Comparison of ENCODE assay signal across 11 cellular contexts in genomic region chr13:109998808-109999528, GRCh38.
A peak's percentile ranks its signal among the peaks of the same experiment; 100 is the strongest.
DNase-seq lines count a peak whose midpoint lies in the region; ATAC-seq and TF ChIP-seq lines count a peak whose summit lies in the region.
"Had no signal": no experiment of that assay in that cellular context is flagged by ENCODE, and none has a peak within 500 bp of the region (broad histone marks: within the 10 kb centered on the region; RNA-seq: fewer than 3 reads in every experiment).

No MANE protein-coding gene starts in this region.

- H3K4me3 Mint-ChIP-seq in MCF 10A (ENCODE audit: unreplicated experiment): no peak overlapping the region
- no peak overlapping the region for H3K4me3 Mint-ChIP-seq in stimulated activated naive B cell treated with anti-CD40 and anti-IgM and Interleukin-4, amounts not matched to agents 10 μg/mL and 1 μg/mL and 100 μg/mL, for 72 hours
- no peak overlapping the region for H3K4me3 Mint-ChIP-seq in activated CD8-positive, alpha-beta memory T cell treated with anti-CD3 and anti-CD28 coated beads, Interleukin-2, amount 10 ng/mL, durations not matched to agents 7 days and 5 days
- H3K4me3 Mint-ChIP-seq: CD4-positive, CD25-positive, alpha-beta regulatory T cell had no signal

- no peak overlapping the region for H3K27ac ChIP-seq in breast epithelium

- H3K36me3 ChIP-seq in breast epithelium: no peaks in the 10 kb centered on the region

- no peaks in the 10 kb centered on the region for H3K4me1 ChIP-seq in breast epithelium

- DNase-seq in MCF 10A (ENCODE audit: unreplicated experiment) (peak; percentile 95), breast epithelium (ENCODE audit: low spot score in 2 of 2) (no peak), RPMI7951 (ENCODE audit: low read depth) (peak; percentile 88), fibroblast of peridontal ligament (ENCODE audit: extremely low read depth) (peak; percentile 54)
- no peak for DNase-seq in stimulated activated naive B cell treated with anti-CD40 and anti-IgM and Interleukin-4, amounts not matched to agents 10 μg/mL and 1 μg/mL and 100 μg/mL, for 72 hours
- no peak for DNase-seq in stimulated activated CD4-positive, alpha-beta T cell treated with anti-CD3 and anti-CD28 coated beads, Interleukin-15, amount 100 ng/mL, for 24 hours
- DNase-seq in activated CD8-positive, alpha-beta memory T cell treated with anti-CD3 and anti-CD28 coated beads, Interleukin-2, amount 10 ng/mL, durations not matched to agents 7 days and 5 days: no peak
- DNase-seq: activated CD4-positive, CD25-positive, alpha-beta regulatory T cell; CD4-positive, CD25-positive, alpha-beta regulatory T cell; NCI-H1694 had no signal

- H3K36me3 Mint-ChIP-seq in MCF 10A (ENCODE audit: insufficient read depth, unreplicated experiment): no peaks in the 10 kb centered on the region
- H3K36me3 Mint-ChIP-seq in stimulated activated naive B cell treated with anti-CD40 and anti-IgM and Interleukin-4, amounts not matched to agents 10 μg/mL and 1 μg/mL and 100 μg/mL, for 72 hours: no peaks in the 10 kb centered on the region
- H3K36me3 Mint-ChIP-seq in activated CD8-positive, alpha-beta memory T cell treated with anti-CD3 and anti-CD28 coated beads, Interleukin-2, amount 10 ng/mL, durations not matched to agents 7 days and 5 days: no peaks in the 10 kb centered on the region
- H3K36me3 Mint-ChIP-seq: CD4-positive, CD25-positive, alpha-beta regulatory T cell had no signal

- H3K27ac Mint-ChIP-seq in MCF 10A (ENCODE audit: low read depth, unreplicated experiment): peak overlapping the region; percentile 29
- no peak overlapping the region for H3K27ac Mint-ChIP-seq in stimulated activated naive B cell treated with anti-CD40 and anti-IgM and Interleukin-4, amounts not matched to agents 10 μg/mL and 1 μg/mL and 100 μg/mL, for 72 hours
- H3K27ac Mint-ChIP-seq in activated CD8-positive, alpha-beta memory T cell treated with anti-CD3 and anti-CD28 coated beads, Interleukin-2, amount 10 ng/mL, durations not matched to agents 7 days and 5 days: no peak overlapping the region
- H3K27ac Mint-ChIP-seq: CD4-positive, CD25-positive, alpha-beta regulatory T cell had no signal

- no peaks in the 10 kb centered on the region for H3K27me3 Mint-ChIP-seq in MCF 10A (ENCODE audit: insufficient read depth, unreplicated experiment)
- H3K27me3 Mint-ChIP-seq in stimulated activated naive B cell treated with anti-CD40 and anti-IgM and Interleukin-4, amounts not matched to agents 10 μg/mL and 1 μg/mL and 100 μg/mL, for 72 hours: no peaks in the 10 kb centered on the region
- no peaks in the 10 kb centered on the region for H3K27me3 Mint-ChIP-seq in activated CD8-positive, alpha-beta memory T cell treated with anti-CD3 and anti-CD28 coated beads, Interleukin-2, amount 10 ng/mL, durations not matched to agents 7 days and 5 days

- peaks cover 37% of the 10 kb centered on the region for H3K4me1 Mint-ChIP-seq in MCF 10A (ENCODE audit: insufficient read depth, unreplicated experiment)
- peaks cover 0 to 3% of the 10 kb centered on the region in 2 donors for H3K4me1 Mint-ChIP-seq in stimulated activated naive B cell treated with anti-CD40 and anti-IgM and Interleukin-4, amounts not matched to agents 10 μg/mL and 1 μg/mL and 100 μg/mL, for 72 hours
- no peaks in the 10 kb centered on the region for H3K4me1 Mint-ChIP-seq in activated CD8-positive, alpha-beta memory T cell treated with anti-CD3 and anti-CD28 coated beads, Interleukin-2, amount 10 ng/mL, durations not matched to agents 7 days and 5 days
- H3K4me1 Mint-ChIP-seq: CD4-positive, CD25-positive, alpha-beta regulatory T cell had no signal

- intact Hi-C loops in MCF 10A (cut with micrococcal nuclease) (loop anchor here (1.0 to 5.0 kb wide), 3 partner anchors 108 to 854 kb away; partner anchors contain the start of gene IRS2), breast epithelium (cut with DNase I; ENCODE audit: low total_unique reads) (no loop called here)

- no peaks in the 10 kb centered on the region for H3K9me3 ChIP-seq in breast epithelium

- H3K9me3 Mint-ChIP-seq in MCF 10A (ENCODE audit: unreplicated experiment): no peaks in the 10 kb centered on the region
- no peaks in the 10 kb centered on the region for H3K9me3 Mint-ChIP-seq in stimulated activated naive B cell treated with anti-CD40 and anti-IgM and Interleukin-4, amounts not matched to agents 10 μg/mL and 1 μg/mL and 100 μg/mL, for 72 hours
- H3K9me3 Mint-ChIP-seq in activated CD8-positive, alpha-beta memory T cell treated with anti-CD3 and anti-CD28 coated beads, Interleukin-2, amount 10 ng/mL, durations not matched to agents 7 days and 5 days (ENCODE audit: low read depth): no peaks in the 10 kb centered on the region
- H3K9me3 Mint-ChIP-seq: CD4-positive, CD25-positive, alpha-beta regulatory T cell had no signal

- TF ChIP-seq CTCF in MCF 10A (IDR thresholded peaks at IDR 0.05; ENCODE audit: unreplicated experiment) (peak; percentile 14), breast epithelium (IDR thresholded peaks at IDR 0.05) (no peak)

- H3K27me3 ChIP-seq in breast epithelium: no peaks in the 10 kb centered on the region

- BruUV-seq in MCF 10A (replicated peaks; lab: Mats Ljungman, UMichigan): no TSS peak

- no peak overlapping the region for H3K4me3 ChIP-seq in breast epithelium

- TF ChIP-seq POLR2A in breast epithelium (IDR thresholded peaks at IDR 0.05): no peak

- POLR2A ChIA-PET in MCF 10A (lab: Yijun Ruan, JAX): interaction anchor here (0.7 to 3.1 kb wide), 4 partner anchors 9 to 914 kb away, joined by 3 to 10 read pairs (median 3); no protein-coding TSS in a partner anchor

- CTCF ChIA-PET in MCF 10A (lab: Yijun Ruan, JAX): interaction anchor here (0.6 to 1.2 kb wide), 7 partner anchors 8 to 254 kb away, joined by 3 to 4 read pairs (median 3); no protein-coding TSS in a partner anchor
- CTCF ChIA-PET in activated CD8-positive, alpha-beta memory T cell treated with anti-CD3 and anti-CD28 coated beads, Interleukin-2, amount 10 ng/mL, durations not matched to agents 7 days and 5 days (lab: Charles Lee): no interaction called here

- ATAC-seq in stimulated activated naive B cell treated with anti-CD40 and anti-IgM and Interleukin-4, amounts not matched to agents 10 μg/mL and 1 μg/mL and 100 μg/mL, for 72 hours (replicated peaks): peak; percentile 29 to 39
- no peak for ATAC-seq in GM21360 (IDR thresholded peaks at IDR 0.05; ENCODE audit: unreplicated experiment)
- ATAC-seq in activated CD8-positive, alpha-beta memory T cell treated with anti-CD3 and anti-CD28 coated beads, Interleukin-2, amount 10 ng/mL, durations not matched to agents 7 days and 5 days: no peak

Comparison
In these comparisons a context has a peak if more than half of its experiments do, and no peak if none do; other contexts are left out.
1. DNase-seq: peak in MCF 10A (single experiment), RPMI7951 (single experiment) and fibroblast of peridontal ligament (single experiment); none in breast epithelium (0 of 2), stimulated activated naive B cell treated with anti-CD40 and anti-IgM and Interleukin-4, amounts not matched to agents 10 μg/mL and 1 μg/mL and 100 μg/mL, for 72 hours (single experiment), stimulated activated CD4-positive, alpha-beta T cell treated with anti-CD3 and anti-CD28 coated beads, Interleukin-15, amount 100 ng/mL, for 24 hours (single experiment) and activated CD8-positive, alpha-beta memory T cell treated with anti-CD3 and anti-CD28 coated beads, Interleukin-2, amount 10 ng/mL, durations not matched to agents 7 days and 5 days (single experiment).
2. ATAC-seq: peak in stimulated activated naive B cell treated with anti-CD40 and anti-IgM and Interleukin-4, amounts not matched to agents 10 μg/mL and 1 μg/mL and 100 μg/mL, for 72 hours (2 of 2); none in GM21360 (single experiment) and activated CD8-positive, alpha-beta memory T cell treated with anti-CD3 and anti-CD28 coated beads, Interleukin-2, amount 10 ng/mL, durations not matched to agents 7 days and 5 days (single experiment).